Comparison of ENCODE assay signal across 8 cellular contexts in genomic region chr4:2931765-2932560, GRCh38. TPM values are rescaled to one million over a fixed set of nuclear protein-coding genes. Genes with fewer than 3 reads are reported as not detected.
A peak's percentile ranks its signal among the peaks of the same experiment; 100 is the strongest.
DNase-seq lines count a peak whose midpoint lies in the region; ATAC-seq and TF ChIP-seq lines count a peak whose summit lies in the region.

No MANE protein-coding gene starts in this region.

- H3K9me3 ChIP-seq in GM23248 (ENCODE audit: low read depth) (no peaks in the 10 kb centered on the region), OCI-LY3 (ENCODE audit: insufficient read depth, low read length) (no peaks in the 10 kb centered on the region), PC-9 (ENCODE audit: insufficient read depth, low read depth) (no peaks in the 10 kb centered on the region)

- in situ Hi-C loops in GM23248 (cut with MboI) = no loop called here

- peak overlapping the region; percentile 79 for H3K4me3 Mint-ChIP-seq in activated naive CD8-positive, alpha-beta T cell treated with anti-CD3 and anti-CD28 coated beads, Interleukin-2, amount 10 ng/mL, durations not matched to agents 7 days and 5 days

- BruUV-seq in PC-9 (replicated peaks; lab: Mats Ljungman, UMichigan) = no TSS peak

- POLR2A ChIA-PET in activated naive CD8-positive, alpha-beta T cell treated with anti-CD3 and anti-CD28 coated beads, Interleukin-2, amount 10 ng/mL, durations not matched to agents 7 days and 5 days (lab: Charles Lee) = interaction anchor here (0.9 to 1.0 kb wide), 3 partner anchors 9 to 168 kb away, joined by 3 read pairs; no protein-coding TSS in a partner anchor
- POLR2A ChIA-PET in PC-9 (lab: Charles Lee; ENCODE audit: unreplicated experiment) = no interaction called here

- no peak overlapping the region for H3K9ac ChIP-seq in GM23248
- peak overlapping the region; percentile 59 for H3K9ac ChIP-seq in OCI-LY3 (ENCODE audit: low read length)

- peak; percentile 72 for TF ChIP-seq CTCF in GM06990 (IDR thresholded peaks at IDR 0.05; ENCODE audit: insufficient read depth, low read length, poor library complexity, severe bottlenecking)
- peak; percentile 62; the same call in 1 of the 2 replicates for TF ChIP-seq CTCF in OCI-LY3 (IDR thresholded peaks at IDR 0.05; ENCODE audit: low read depth, low read length)
- no peak for TF ChIP-seq CTCF in PC-9 (conservative IDR thresholded peaks at IDR 0.05)

- CTCF ChIA-PET in PC-9 (lab: Charles Lee) = no interaction called here

- H3K9me3 Mint-ChIP-seq in activated naive CD8-positive, alpha-beta T cell treated with anti-CD3 and anti-CD28 coated beads, Interleukin-2, amount 10 ng/mL, durations not matched to agents 7 days and 5 days = no peaks in the 10 kb centered on the region

- no peaks in the 10 kb centered on the region for H3K27me3 ChIP-seq in GM06990 (replicated peaks; ENCODE audit: control insufficient read depth, insufficient read depth, low read length)
- H3K27me3 ChIP-seq in GM23248 (replicated peaks; ENCODE audit: insufficient read depth) = no peaks in the 10 kb centered on the region
- no peaks in the 10 kb centered on the region for H3K27me3 ChIP-seq in OCI-LY3 (ENCODE audit: low read depth, low read length)
- no peaks in the 10 kb centered on the region for H3K27me3 ChIP-seq in PC-9 (ENCODE audit: insufficient read depth, low read depth)

- peaks cover 10% of the 10 kb centered on the region; the same call in 1 of the 2 replicates for H3K79me2 ChIP-seq in GM23248 (ENCODE audit: insufficient read depth)
- H3K79me2 ChIP-seq in OCI-LY3 (ENCODE audit: low read length) = peaks cover 16% of the 10 kb centered on the region
- peaks cover 12% of the 10 kb centered on the region for H3K79me2 ChIP-seq in PC-9 (ENCODE audit: low read depth)

- H3K27me3 Mint-ChIP-seq in activated naive CD8-positive, alpha-beta T cell treated with anti-CD3 and anti-CD28 coated beads, Interleukin-2, amount 10 ng/mL, durations not matched to agents 7 days and 5 days = no peaks in the 10 kb centered on the region

- H3K4me3 ChIP-seq in GM06990 (replicated peaks; ENCODE audit: low read depth, low read length) (peak overlapping the region; percentile 80), GM23248 (0 out of 2 replicates have a peak overlapping the region, but pooled peaks have one; percentile 66), OCI-LY3 (ENCODE audit: low read length) (peak overlapping the region; percentile 56), PC-9 (no peak overlapping the region)

- intact Hi-C loops in PC-9 (cut with micrococcal nuclease; ENCODE audit: unreplicated experiment) = no loop called here

- H3K9me2 ChIP-seq in GM23248 (ENCODE audit: insufficient read depth) (no peaks in the 10 kb centered on the region), PC-9 (ENCODE audit: insufficient read depth) (no peaks in the 10 kb centered on the region)

- peak overlapping the region; percentile 84 for H3K27ac Mint-ChIP-seq in activated naive CD8-positive, alpha-beta T cell treated with anti-CD3 and anti-CD28 coated beads, Interleukin-2, amount 10 ng/mL, durations not matched to agents 7 days and 5 days

- WGBS in GM23248 (ENCODE audit: low coverage in 1 of 2, low lambda C conversion rate in 2 of 2, missing lambda C conversion rate in 2 of 2), 2 experiments = 93 to 95% methylated on average over 30 to 35 of the region's 35 CpGs

- H4K20me1 ChIP-seq in GM23248 (ENCODE audit: insufficient read depth) (no peaks in the 10 kb centered on the region), OCI-LY3 (ENCODE audit: insufficient read depth, low read length) (peaks cover 8% of the 10 kb centered on the region), PC-9 (ENCODE audit: insufficient read depth) (peaks cover 8% of the 10 kb centered on the region)

- peaks cover 26% of the 10 kb centered on the region for H3F3A ChIP-seq in GM23248 (ENCODE audit: insufficient read depth)
- H3F3A ChIP-seq in PC-9 (ENCODE audit: insufficient read depth, low read depth) = peaks cover 26% of the 10 kb centered on the region

- peaks cover 12% of the 10 kb centered on the region for H3K36me3 Mint-ChIP-seq in activated naive CD8-positive, alpha-beta T cell treated with anti-CD3 and anti-CD28 coated beads, Interleukin-2, amount 10 ng/mL, durations not matched to agents 7 days and 5 days

- peaks cover 28% of the 10 kb centered on the region for H3K4me1 Mint-ChIP-seq in activated naive CD8-positive, alpha-beta T cell treated with anti-CD3 and anti-CD28 coated beads, Interleukin-2, amount 10 ng/mL, durations not matched to agents 7 days and 5 days

- H2AFZ ChIP-seq in GM23248 = no peak overlapping the region
- H2AFZ ChIP-seq in OCI-LY3 (ENCODE audit: low read depth, low read length) = no peak overlapping the region
- no peak overlapping the region for H2AFZ ChIP-seq in PC-9

- DNase-seq in GM06990 (ENCODE audit: extremely low read depth, insufficient read length) (peak; percentile 85), GM23248 (no peak), medulla oblongata (ENCODE audit: extremely low spot score) (peak; percentile 32), D341Med (ENCODE audit: low spot score) (no peak), PC-9 (no peak), NCI-H526 treated with DMSO at 0.1 percent for 48 hours (lab: John Stamatoyannopoulos, UW) (no peak)
- DNase-seq in activated naive CD8-positive, alpha-beta T cell treated with anti-CD3 and anti-CD28 coated beads, Interleukin-2, amount 10 ng/mL, durations not matched to agents 7 days and 5 days = peak; percentile 70

- no peak overlapping the region for H3K27ac ChIP-seq in GM23248
- peak overlapping the region; percentile 73 for H3K27ac ChIP-seq in OCI-LY3 (ENCODE audit: low read length)
- no peak overlapping the region for H3K27ac ChIP-seq in PC-9

- peak; percentile 56 for ATAC-seq in activated naive CD8-positive, alpha-beta T cell treated with anti-CD3 and anti-CD28 coated beads, Interleukin-2, amount 10 ng/mL, durations not matched to agents 7 days and 5 days (ENCODE audit: low read depth)

- H3K36me3 ChIP-seq in GM06990 (ENCODE audit: control insufficient read depth, insufficient read depth, low read length) = peaks cover 29% of the 10 kb centered on the region
- H3K36me3 ChIP-seq in GM23248 (ENCODE audit: low read depth) = no peaks in the 10 kb centered on the region; the same call in 1 of the 2 replicates
- peaks cover 24% of the 10 kb centered on the region for H3K36me3 ChIP-seq in OCI-LY3 (replicated peaks; ENCODE audit: low read depth, low read length)
- no peaks in the 10 kb centered on the region for H3K36me3 ChIP-seq in PC-9 (ENCODE audit: low read depth)

- H3K4me2 ChIP-seq in GM23248 (ENCODE audit: unreplicated experiment) (no peak overlapping the region), OCI-LY3 (ENCODE audit: low read length) (peak overlapping the region; percentile 85), PC-9 (no peak overlapping the region)

- H3K4me1 ChIP-seq in GM23248 (ENCODE audit: insufficient read depth) (peaks cover 17% of the 10 kb centered on the region), OCI-LY3 (ENCODE audit: low read length) (peaks cover 43% of the 10 kb centered on the region), PC-9 (replicated peaks; ENCODE audit: insufficient read depth) (peaks cover 14% of the 10 kb centered on the region)

RNA-seq across cellular contexts. Expression of gene NOP14, which starts 31.2 kb away (rescaled TPM):
- 15.9 and 20.6 TPM in 2 replicates for total RNA-seq in GM23248 (2014; rRNA removed; shearing (Covaris generic))
- 19.3 and 20.5 TPM in 2 replicates for polyA plus RNA-seq in GM23248 (2016; fragmentation: Nextera tagmentation; extraction: Ambion mirVana)
- 10 to 100 TPM; 36.8 to 40.3 TPM for total RNA-seq in activated naive CD8-positive, alpha-beta T cell treated with anti-CD3 and anti-CD28 coated beads, Interleukin-2, amount 10 ng/mL, durations not matched to agents 7 days and 5 days
- 30.9 and 33.6 TPM in 2 replicates for total RNA-seq in PC-9 (2021)

RNA-seq across cellular contexts. Expression of gene GRK4, which starts 31.4 kb away (rescaled TPM):
- 5.8 and 7.1 TPM in 2 replicates for total RNA-seq in GM23248 (2014; rRNA removed; shearing (Covaris generic))
- polyA plus RNA-seq in GM23248 (2016; fragmentation: Nextera tagmentation; extraction: Ambion mirVana) = 5.1 and 6.5 TPM in 2 replicates
- 1 to 10 TPM; 2.4 to 3.4 TPM for total RNA-seq in activated naive CD8-positive, alpha-beta T cell treated with anti-CD3 and anti-CD28 coated beads, Interleukin-2, amount 10 ng/mL, durations not matched to agents 7 days and 5 days
- 3.1 and 4.4 TPM in 2 replicates for total RNA-seq in PC-9 (2021)

Comparison
In these comparisons a context has a peak if more than half of its experiments do, and no peak if none do; other contexts are left out.
1. DNase-seq: peak in GM06990 (single experiment), activated naive CD8-positive, alpha-beta T cell treated with anti-CD3 and anti-CD28 coated beads, Interleukin-2, amount 10 ng/mL, durations not matched to agents 7 days and 5 days (single experiment) and medulla oblongata (single experiment); none in GM23248 (single experiment), D341Med (single experiment), PC-9 (0 of 2) and NCI-H526 treated with DMSO at 0.1 percent for 48 hours (single experiment).